ENCODE assay signal across 1 cellular context in the genomic region with DNA sequence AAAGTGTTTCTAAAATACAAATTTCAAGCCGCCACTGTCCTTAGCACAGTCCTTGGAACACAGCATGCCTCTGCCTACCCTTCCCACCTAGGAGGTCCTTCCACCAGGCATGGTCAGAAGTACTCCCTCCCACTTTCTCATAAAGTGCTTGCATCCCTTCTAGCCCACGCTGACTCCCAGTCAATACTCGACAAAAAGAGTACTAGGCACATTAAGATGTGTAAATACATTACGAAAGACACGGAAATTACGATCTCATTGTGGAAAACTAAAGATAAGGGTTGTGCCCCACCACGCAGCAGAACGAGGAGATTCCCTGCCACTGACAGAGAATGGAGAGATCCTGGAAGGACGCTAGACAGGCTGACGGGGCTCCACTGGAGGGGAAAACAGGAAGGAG.
TF ChIP-seq lines count a peak whose summit lies in the region.

No MANE protein-coding gene starts in this region.

TF ChIP-seq in HepG2, 621 proteins besides CTCF, POLR2A, EP300 and RAD21 (continued from another document and continues in another):
- TF ChIP-seq, protein P1, sequence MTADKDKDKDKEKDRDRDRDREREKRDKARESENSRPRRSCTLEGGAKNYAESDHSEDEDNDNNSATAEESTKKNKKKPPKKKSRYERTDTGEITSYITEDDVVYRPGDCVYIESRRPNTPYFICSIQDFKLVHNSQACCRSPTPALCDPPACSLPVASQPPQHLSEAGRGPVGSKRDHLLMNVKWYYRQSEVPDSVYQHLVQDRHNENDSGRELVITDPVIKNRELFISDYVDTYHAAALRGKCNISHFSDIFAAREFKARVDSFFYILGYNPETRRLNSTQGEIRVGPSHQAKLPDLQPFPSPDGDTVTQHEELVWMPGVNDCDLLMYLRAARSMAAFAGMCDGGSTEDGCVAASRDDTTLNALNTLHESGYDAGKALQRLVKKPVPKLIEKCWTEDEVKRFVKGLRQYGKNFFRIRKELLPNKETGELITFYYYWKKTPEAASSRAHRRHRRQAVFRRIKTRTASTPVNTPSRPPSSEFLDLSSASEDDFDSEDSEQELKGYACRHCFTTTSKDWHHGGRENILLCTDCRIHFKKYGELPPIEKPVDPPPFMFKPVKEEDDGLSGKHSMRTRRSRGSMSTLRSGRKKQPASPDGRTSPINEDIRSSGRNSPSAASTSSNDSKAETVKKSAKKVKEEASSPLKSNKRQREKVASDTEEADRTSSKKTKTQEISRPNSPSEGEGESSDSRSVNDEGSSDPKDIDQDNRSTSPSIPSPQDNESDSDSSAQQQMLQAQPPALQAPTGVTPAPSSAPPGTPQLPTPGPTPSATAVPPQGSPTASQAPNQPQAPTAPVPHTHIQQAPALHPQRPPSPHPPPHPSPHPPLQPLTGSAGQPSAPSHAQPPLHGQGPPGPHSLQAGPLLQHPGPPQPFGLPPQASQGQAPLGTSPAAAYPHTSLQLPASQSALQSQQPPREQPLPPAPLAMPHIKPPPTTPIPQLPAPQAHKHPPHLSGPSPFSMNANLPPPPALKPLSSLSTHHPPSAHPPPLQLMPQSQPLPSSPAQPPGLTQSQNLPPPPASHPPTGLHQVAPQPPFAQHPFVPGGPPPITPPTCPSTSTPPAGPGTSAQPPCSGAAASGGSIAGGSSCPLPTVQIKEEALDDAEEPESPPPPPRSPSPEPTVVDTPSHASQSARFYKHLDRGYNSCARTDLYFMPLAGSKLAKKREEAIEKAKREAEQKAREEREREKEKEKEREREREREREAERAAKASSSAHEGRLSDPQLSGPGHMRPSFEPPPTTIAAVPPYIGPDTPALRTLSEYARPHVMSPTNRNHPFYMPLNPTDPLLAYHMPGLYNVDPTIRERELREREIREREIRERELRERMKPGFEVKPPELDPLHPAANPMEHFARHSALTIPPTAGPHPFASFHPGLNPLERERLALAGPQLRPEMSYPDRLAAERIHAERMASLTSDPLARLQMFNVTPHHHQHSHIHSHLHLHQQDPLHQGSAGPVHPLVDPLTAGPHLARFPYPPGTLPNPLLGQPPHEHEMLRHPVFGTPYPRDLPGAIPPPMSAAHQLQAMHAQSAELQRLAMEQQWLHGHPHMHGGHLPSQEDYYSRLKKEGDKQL (CRISPR knock-in tag; IDR thresholded peaks at IDR 0.05; ENCODE audit: low read depth), result no peak
- TF ChIP-seq NFYC (CRISPR knock-in tag; IDR thresholded peaks at IDR 0.05) (no peak), ZNF232 (CRISPR knock-in tag; IDR thresholded peaks at IDR 0.05; ENCODE audit: borderline replicate concordance) (no peak), ZKSCAN8 (CRISPR knock-in tag; IDR thresholded peaks at IDR 0.05; ENCODE audit: borderline replicate concordance) (0 out of 2 replicates have a peak, but pooled peaks have one; percentile 17), ZFP90 (CRISPR knock-in tag; IDR thresholded peaks at IDR 0.05; ENCODE audit: borderline replicate concordance) (no peak), ZNF546 (CRISPR knock-in tag; conservative IDR thresholded peaks at IDR 0.05) (no peak), FOXA3 (CRISPR knock-in tag; IDR thresholded peaks at IDR 0.05) (peak; percentile 73), SOX13 (IDR thresholded peaks at IDR 0.05) (no peak), SOX13 (CRISPR knock-in tag; conservative IDR thresholded peaks at IDR 0.05 in 1 of 2, IDR thresholded peaks at IDR 0.05 in 1 of 2) (peak in 1 of 2 experiments; percentile 73; a peak in 2 of 4 replicates), GFI1 (CRISPR knock-in tag; IDR thresholded peaks at IDR 0.05; ENCODE audit: borderline replicate concordance) (no peak), CEBPG (CRISPR knock-in tag; IDR thresholded peaks at IDR 0.05) (peak; percentile 74), ASH2L (IDR thresholded peaks at IDR 0.05; ENCODE audit: insufficient read length, low read depth, low read length) (peak; percentile 56), KLF12 (CRISPR knock-in tag; IDR thresholded peaks at IDR 0.05; ENCODE audit: borderline replicate concordance) (no peak), ZBTB7A (CRISPR knock-in tag; IDR thresholded peaks at IDR 0.05) (no peak), MED1 (CRISPR knock-in tag; IDR thresholded peaks at IDR 0.05) (0 out of 2 replicates have a peak, but pooled peaks have one; percentile 37), CBX1 (IDR thresholded peaks at IDR 0.05; ENCODE audit: low read depth) (no peak), RBFOX2 (IDR thresholded peaks at IDR 0.05; ENCODE audit: low read depth, low read length) (no peak), SIX1 (CRISPR knock-in tag; IDR thresholded peaks at IDR 0.05; ENCODE audit: borderline replicate concordance) (no peak), ZFP1 (CRISPR knock-in tag; IDR thresholded peaks at IDR 0.05) (no peak), ZNF558 (CRISPR knock-in tag; IDR thresholded peaks at IDR 0.05; ENCODE audit: borderline replicate concordance) (no peak), SUZ12 (IDR thresholded peaks at IDR 0.05; ENCODE audit: low read depth, low read length) (no peak), ZNF12 (CRISPR knock-in tag; IDR thresholded peaks at IDR 0.05) (peak; percentile 39; the same call in 1 of the 2 replicates), ZNF792 (CRISPR knock-in tag; IDR thresholded peaks at IDR 0.05) (peak; percentile 43; the same call in 1 of the 2 replicates), HMG20A (CRISPR knock-in tag; IDR thresholded peaks at IDR 0.05; ENCODE audit: borderline replicate concordance) (peak; percentile 44; the same call in 1 of the 2 replicates), ZNF234 (CRISPR knock-in tag; conservative IDR thresholded peaks at IDR 0.05) (no peak), TCF12 (IDR thresholded peaks at IDR 0.05) (no peak), TCF12 (CRISPR knock-in tag; IDR thresholded peaks at IDR 0.05) (no peak), ZIK1 (CRISPR knock-in tag; IDR thresholded peaks at IDR 0.05; ENCODE audit: borderline replicate concordance, low read depth) (no peak), HDAC2 (CRISPR knock-in tag; IDR thresholded peaks at IDR 0.05) (peak; percentile 50; the same call in 1 of the 2 replicates), SOX5 (CRISPR knock-in tag; IDR thresholded peaks at IDR 0.05; ENCODE audit: borderline replicate concordance) (peak; percentile 49; the same call in 1 of the 2 replicates), NCOA2 (CRISPR knock-in tag; IDR thresholded peaks at IDR 0.05) (peak; percentile 64), ZNF703 (CRISPR knock-in tag; IDR thresholded peaks at IDR 0.05; ENCODE audit: borderline replicate concordance) (no peak), ZMYM3 (CRISPR knock-in tag; IDR thresholded peaks at IDR 0.05) (no peak), CHD4 (IDR thresholded peaks at IDR 0.05; ENCODE audit: borderline replicate concordance, low read length) (no peak), SAP130 (CRISPR knock-in tag; IDR thresholded peaks at IDR 0.05; ENCODE audit: low read depth) (peak; percentile 63; the same call in 1 of the 2 replicates), HES4 (CRISPR knock-in tag; IDR thresholded peaks at IDR 0.05; ENCODE audit: borderline replicate concordance) (no peak), ELF3 (CRISPR knock-in tag; IDR thresholded peaks at IDR 0.05) (peak; percentile 61), ZNF605 (CRISPR knock-in tag; IDR thresholded peaks at IDR 0.05) (0 out of 2 replicates have a peak, but pooled peaks have one; percentile 23), THAP11 (CRISPR knock-in tag; IDR thresholded peaks at IDR 0.05) (0 out of 2 replicates have a peak, but pooled peaks have one; percentile 26), ZNF17 (CRISPR knock-in tag; IDR thresholded peaks at IDR 0.05) (no peak), ETV5 (CRISPR knock-in tag; IDR thresholded peaks at IDR 0.05; ENCODE audit: borderline replicate concordance) (peak; percentile 24; the same call in 1 of the 2 replicates), DNMT1 (CRISPR knock-in tag; IDR thresholded peaks at IDR 0.05) (no peak)
- TF ChIP-seq, protein P2, sequence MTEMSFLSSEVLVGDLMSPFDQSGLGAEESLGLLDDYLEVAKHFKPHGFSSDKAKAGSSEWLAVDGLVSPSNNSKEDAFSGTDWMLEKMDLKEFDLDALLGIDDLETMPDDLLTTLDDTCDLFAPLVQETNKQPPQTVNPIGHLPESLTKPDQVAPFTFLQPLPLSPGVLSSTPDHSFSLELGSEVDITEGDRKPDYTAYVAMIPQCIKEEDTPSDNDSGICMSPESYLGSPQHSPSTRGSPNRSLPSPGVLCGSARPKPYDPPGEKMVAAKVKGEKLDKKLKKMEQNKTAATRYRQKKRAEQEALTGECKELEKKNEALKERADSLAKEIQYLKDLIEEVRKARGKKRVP (CRISPR knock-in tag; IDR thresholded peaks at IDR 0.05), result peak in 1 of 2 experiments; percentile 57; a peak in 2 of 4 replicates
- TF ChIP-seq, protein P3, sequence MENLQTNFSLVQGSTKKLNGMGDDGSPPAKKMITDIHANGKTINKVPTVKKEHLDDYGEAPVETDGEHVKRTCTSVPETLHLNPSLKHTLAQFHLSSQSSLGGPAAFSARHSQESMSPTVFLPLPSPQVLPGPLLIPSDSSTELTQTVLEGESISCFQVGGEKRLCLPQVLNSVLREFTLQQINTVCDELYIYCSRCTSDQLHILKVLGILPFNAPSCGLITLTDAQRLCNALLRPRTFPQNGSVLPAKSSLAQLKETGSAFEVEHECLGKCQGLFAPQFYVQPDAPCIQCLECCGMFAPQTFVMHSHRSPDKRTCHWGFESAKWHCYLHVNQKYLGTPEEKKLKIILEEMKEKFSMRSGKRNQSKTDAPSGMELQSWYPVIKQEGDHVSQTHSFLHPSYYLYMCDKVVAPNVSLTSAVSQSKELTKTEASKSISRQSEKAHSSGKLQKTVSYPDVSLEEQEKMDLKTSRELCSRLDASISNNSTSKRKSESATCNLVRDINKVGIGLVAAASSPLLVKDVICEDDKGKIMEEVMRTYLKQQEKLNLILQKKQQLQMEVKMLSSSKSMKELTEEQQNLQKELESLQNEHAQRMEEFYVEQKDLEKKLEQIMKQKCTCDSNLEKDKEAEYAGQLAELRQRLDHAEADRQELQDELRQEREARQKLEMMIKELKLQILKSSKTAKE (CRISPR knock-in tag; IDR thresholded peaks at IDR 0.05; ENCODE audit: borderline replicate concordance), result peak; percentile 47; the same call in 1 of the 2 replicates
- TF ChIP-seq, protein P4, sequence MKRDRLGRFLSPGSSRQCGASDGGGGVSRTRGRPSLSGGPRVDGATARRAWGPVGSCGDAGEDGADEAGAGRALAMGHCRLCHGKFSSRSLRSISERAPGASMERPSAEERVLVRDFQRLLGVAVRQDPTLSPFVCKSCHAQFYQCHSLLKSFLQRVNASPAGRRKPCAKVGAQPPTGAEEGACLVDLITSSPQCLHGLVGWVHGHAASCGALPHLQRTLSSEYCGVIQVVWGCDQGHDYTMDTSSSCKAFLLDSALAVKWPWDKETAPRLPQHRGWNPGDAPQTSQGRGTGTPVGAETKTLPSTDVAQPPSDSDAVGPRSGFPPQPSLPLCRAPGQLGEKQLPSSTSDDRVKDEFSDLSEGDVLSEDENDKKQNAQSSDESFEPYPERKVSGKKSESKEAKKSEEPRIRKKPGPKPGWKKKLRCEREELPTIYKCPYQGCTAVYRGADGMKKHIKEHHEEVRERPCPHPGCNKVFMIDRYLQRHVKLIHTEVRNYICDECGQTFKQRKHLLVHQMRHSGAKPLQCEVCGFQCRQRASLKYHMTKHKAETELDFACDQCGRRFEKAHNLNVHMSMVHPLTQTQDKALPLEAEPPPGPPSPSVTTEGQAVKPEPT (CRISPR knock-in tag; IDR thresholded peaks at IDR 0.05; ENCODE audit: low read depth), result no peak
- TF ChIP-seq, protein P5, sequence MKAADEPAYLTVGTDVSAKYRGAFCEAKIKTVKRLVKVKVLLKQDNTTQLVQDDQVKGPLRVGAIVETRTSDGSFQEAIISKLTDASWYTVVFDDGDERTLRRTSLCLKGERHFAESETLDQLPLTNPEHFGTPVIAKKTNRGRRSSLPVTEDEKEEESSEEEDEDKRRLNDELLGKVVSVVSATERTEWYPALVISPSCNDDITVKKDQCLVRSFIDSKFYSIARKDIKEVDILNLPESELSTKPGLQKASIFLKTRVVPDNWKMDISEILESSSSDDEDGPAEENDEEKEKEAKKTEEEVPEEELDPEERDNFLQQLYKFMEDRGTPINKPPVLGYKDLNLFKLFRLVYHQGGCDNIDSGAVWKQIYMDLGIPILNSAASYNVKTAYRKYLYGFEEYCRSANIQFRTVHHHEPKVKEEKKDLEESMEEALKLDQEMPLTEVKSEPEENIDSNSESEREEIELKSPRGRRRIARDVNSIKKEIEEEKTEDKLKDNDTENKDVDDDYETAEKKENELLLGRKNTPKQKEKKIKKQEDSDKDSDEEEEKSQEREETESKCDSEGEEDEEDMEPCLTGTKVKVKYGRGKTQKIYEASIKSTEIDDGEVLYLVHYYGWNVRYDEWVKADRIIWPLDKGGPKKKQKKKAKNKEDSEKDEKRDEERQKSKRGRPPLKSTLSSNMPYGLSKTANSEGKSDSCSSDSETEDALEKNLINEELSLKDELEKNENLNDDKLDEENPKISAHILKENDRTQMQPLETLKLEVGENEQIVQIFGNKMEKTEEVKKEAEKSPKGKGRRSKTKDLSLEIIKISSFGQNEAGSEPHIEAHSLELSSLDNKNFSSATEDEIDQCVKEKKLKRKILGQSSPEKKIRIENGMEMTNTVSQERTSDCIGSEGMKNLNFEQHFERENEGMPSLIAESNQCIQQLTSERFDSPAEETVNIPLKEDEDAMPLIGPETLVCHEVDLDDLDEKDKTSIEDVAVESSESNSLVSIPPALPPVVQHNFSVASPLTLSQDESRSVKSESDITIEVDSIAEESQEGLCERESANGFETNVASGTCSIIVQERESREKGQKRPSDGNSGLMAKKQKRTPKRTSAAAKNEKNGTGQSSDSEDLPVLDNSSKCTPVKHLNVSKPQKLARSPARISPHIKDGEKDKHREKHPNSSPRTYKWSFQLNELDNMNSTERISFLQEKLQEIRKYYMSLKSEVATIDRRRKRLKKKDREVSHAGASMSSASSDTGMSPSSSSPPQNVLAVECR (CRISPR knock-in tag; IDR thresholded peaks at IDR 0.05; ENCODE audit: borderline replicate concordance), result no peak; the same call in 1 of the 2 replicates
- TF ChIP-seq, protein P6, sequence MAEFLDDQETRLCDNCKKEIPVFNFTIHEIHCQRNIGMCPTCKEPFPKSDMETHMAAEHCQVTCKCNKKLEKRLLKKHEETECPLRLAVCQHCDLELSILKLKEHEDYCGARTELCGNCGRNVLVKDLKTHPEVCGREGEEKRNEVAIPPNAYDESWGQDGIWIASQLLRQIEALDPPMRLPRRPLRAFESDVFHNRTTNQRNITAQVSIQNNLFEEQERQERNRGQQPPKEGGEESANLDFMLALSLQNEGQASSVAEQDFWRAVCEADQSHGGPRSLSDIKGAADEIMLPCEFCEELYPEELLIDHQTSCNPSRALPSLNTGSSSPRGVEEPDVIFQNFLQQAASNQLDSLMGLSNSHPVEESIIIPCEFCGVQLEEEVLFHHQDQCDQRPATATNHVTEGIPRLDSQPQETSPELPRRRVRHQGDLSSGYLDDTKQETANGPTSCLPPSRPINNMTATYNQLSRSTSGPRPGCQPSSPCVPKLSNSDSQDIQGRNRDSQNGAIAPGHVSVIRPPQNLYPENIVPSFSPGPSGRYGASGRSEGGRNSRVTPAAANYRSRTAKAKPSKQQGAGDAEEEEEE (CRISPR knock-in tag; IDR thresholded peaks at IDR 0.05; ENCODE audit: borderline replicate concordance), result no peak
- TF ChIP-seq, protein P7, sequence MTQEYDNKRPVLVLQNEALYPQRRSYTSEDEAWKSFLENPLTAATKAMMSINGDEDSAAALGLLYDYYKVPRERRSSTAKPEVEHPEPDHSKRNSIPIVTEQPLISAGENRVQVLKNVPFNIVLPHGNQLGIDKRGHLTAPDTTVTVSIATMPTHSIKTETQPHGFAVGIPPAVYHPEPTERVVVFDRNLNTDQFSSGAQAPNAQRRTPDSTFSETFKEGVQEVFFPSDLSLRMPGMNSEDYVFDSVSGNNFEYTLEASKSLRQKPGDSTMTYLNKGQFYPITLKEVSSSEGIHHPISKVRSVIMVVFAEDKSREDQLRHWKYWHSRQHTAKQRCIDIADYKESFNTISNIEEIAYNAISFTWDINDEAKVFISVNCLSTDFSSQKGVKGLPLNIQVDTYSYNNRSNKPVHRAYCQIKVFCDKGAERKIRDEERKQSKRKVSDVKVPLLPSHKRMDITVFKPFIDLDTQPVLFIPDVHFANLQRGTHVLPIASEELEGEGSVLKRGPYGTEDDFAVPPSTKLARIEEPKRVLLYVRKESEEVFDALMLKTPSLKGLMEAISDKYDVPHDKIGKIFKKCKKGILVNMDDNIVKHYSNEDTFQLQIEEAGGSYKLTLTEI (CRISPR knock-in tag; conservative IDR thresholded peaks at IDR 0.05), result no peak
